Comparison of ENCODE assay signal across 8 cellular contexts in the genomic region with DNA sequence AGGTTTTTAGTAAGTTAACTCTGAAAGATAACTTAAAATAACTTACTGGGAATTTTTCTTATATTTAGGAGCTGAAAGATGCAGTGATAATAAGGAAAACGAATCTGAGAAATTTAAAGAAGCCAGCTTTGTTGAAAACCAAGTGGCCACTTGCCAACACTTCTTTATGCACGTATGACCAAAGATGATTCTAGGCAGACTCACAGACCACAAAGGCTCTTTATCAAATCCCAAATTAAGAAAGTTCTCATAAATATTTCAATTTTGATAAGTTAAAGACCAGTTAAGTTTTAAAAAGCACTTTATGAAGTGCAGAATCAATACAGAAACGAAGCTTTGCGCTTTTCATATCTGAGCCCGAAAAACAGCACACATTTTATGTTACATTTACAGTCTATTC. TPM values are rescaled to one million over a fixed set of nuclear protein-coding genes. Genes with fewer than 3 reads are reported as not detected.
DNase-seq lines count a peak whose midpoint lies in the region; ATAC-seq and TF ChIP-seq lines count a peak whose summit lies in the region.

No MANE protein-coding gene starts in this region.

- H3K36me3 ChIP-seq in mucosa of rectum (ENCODE audit: control insufficient read depth in 2 of 2, insufficient read depth in 2 of 2, low read length in 2 of 2) = peaks cover 0 to 2% of the 10 kb centered on the region in 2 donors

- peaks cover 2% of the 10 kb centered on the region for H3K36me3 Mint-ChIP-seq in chondrocyte (ENCODE audit: low read depth)

- H3K9ac ChIP-seq in mucosa of rectum (ENCODE audit: low read depth in 1 of 2, low read length in 2 of 2) = peak overlapping the region; percentile 98 to 99

- TF ChIP-seq CTCF in chondrocyte (IDR thresholded peaks at IDR 0.05) (no peak), omental fat pad (IDR thresholded peaks at IDR 0.05) (no peak)

- H3K4me1 ChIP-seq in mucosa of rectum (ENCODE audit: control insufficient read depth in 2 of 2, insufficient read depth in 2 of 2, low read length in 2 of 2) = peaks cover 3 to 9% of the 10 kb centered on the region in 2 donors

- DNase-seq in CD1c-positive myeloid dendritic cell (ENCODE audit: extremely low spot score) = peak; percentile 7
- peak; percentile 39 for DNase-seq in LHCN-M2 (ENCODE audit: low read depth)
- DNase-seq in chondrocyte (ENCODE audit: low spot score) = no peak
- DNase-seq in omental fat pad (ENCODE audit: low spot score) = no peak
- DNase-seq in stimulated activated CD4-positive, alpha-beta T cell treated with anti-CD3 and anti-CD28 coated beads, Interleukin-4, amount 100 ng/mL, for 24 hours = no peak
- DNase-seq in NCI-H2107 (lab: John Stamatoyannopoulos, UW) = no peak

- ATAC-seq in omental fat pad (ENCODE audit: low FRiP score) (no peak), HG03457 (IDR thresholded peaks at IDR 0.05; ENCODE audit: unreplicated experiment) (no peak)

- no peaks in the 10 kb centered on the region for H3K9me3 Mint-ChIP-seq in chondrocyte (ENCODE audit: low read depth)

- H3K27me3 ChIP-seq in mucosa of rectum (ENCODE audit: control insufficient read depth in 2 of 2, insufficient read depth in 2 of 2, low read length in 2 of 2) = no peaks in the 10 kb centered on the region

- peaks cover 45% of the 10 kb centered on the region for H3K4me1 Mint-ChIP-seq in chondrocyte (ENCODE audit: low read depth)

- H3K9me3 ChIP-seq in mucosa of rectum (ENCODE audit: control insufficient read depth in 2 of 2, low read length in 2 of 2) = no peaks in the 10 kb centered on the region

- no peaks in the 10 kb centered on the region for H3K27me3 Mint-ChIP-seq in chondrocyte (ENCODE audit: low read depth)

- peak overlapping the region; percentile 98 to 99 for H3K27ac ChIP-seq in mucosa of rectum (ENCODE audit: low read depth in 2 of 2, low read length in 2 of 2)

- peak overlapping the region; percentile 100 for H3K27ac Mint-ChIP-seq in chondrocyte (ENCODE audit: unreplicated experiment)

- H3K4me3 Mint-ChIP-seq in chondrocyte (ENCODE audit: unreplicated experiment) = peak overlapping the region; percentile 97

- H3K4me3 ChIP-seq in mucosa of rectum (ENCODE audit: low read length in 2 of 2) = peak overlapping the region; percentile 86 to 95

RNA-seq across cellular contexts. Expression of gene AFF4, which starts 1.5 kb away (rescaled TPM):
- total RNA-seq in LHCN-M2 (2014; rRNA removed) = 47.4 and 59.1 TPM in 2 replicates
- polyA plus RNA-seq in LHCN-M2 (2012) = 18.6 TPM
- total RNA-seq in chondrocyte = 104 to 128 TPM (median 122 TPM) in 3 replicates
- 100 to 1,000 TPM in 2 of 4 donors, 10 to 100 TPM in 2; 52.8 to 118 (median 87.5) TPM for total RNA-seq in omental fat pad

Comparison
In these comparisons a context has a peak if more than half of its experiments do, and no peak if none do; other contexts are left out.
1. DNase-seq: peak in CD1c-positive myeloid dendritic cell (single experiment) and LHCN-M2 (single experiment); none in chondrocyte (single experiment), omental fat pad (single experiment), stimulated activated CD4-positive, alpha-beta T cell treated with anti-CD3 and anti-CD28 coated beads, Interleukin-4, amount 100 ng/mL, for 24 hours (single experiment) and NCI-H2107 (single experiment).